ENCODE assay signal across 9 cellular contexts in the genomic region with DNA sequence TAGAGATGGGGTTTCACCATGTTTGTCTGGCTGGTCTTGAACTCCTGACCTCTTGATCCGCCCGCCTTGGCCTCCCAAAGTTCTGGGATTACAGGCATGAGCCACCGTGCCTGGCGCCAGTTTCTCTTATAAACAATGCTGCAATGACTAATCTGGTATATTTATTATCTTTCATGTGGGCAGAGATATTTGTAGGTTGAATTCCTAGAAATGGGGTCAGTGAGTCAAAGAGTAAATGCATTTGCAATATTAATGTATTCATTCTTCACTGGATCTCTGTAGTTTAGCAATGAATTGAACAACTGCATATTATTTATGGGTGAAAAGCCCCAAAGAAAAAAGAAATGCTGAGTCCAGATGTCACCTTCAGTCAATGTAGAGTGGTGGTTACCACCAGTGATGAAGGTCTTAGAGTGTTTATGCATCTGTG. TPM values are rescaled to one million over a fixed set of nuclear protein-coding genes. Genes with fewer than 3 reads are reported as not detected.
DNase-seq lines count a peak whose midpoint lies in the region; ATAC-seq and TF ChIP-seq lines count a peak whose summit lies in the region.
"Had no signal": no experiment of that assay in that cellular context is flagged by ENCODE, and none has a peak within 500 bp of the region (broad histone marks: within the 10 kb centered on the region; RNA-seq: fewer than 3 reads in every experiment).

No MANE protein-coding gene starts in this region.

- H3K4me1 Mint-ChIP-seq in CD4-positive, CD25-positive, alpha-beta regulatory T cell: peaks cover 21 to 50% (median 43%) of the 10 kb centered on the region in 4 donors
- H3K4me1 Mint-ChIP-seq in activated CD8-positive, alpha-beta T cell treated with anti-CD3 and anti-CD28 coated beads for 36 hours (ENCODE audit: low read depth): peaks cover 45% of the 10 kb centered on the region
- peaks cover 18% of the 10 kb centered on the region for H3K4me1 Mint-ChIP-seq in chondrocyte (ENCODE audit: low read depth)

- H3K9me3 Mint-ChIP-seq in CD4-positive, CD25-positive, alpha-beta regulatory T cell: peaks cover 0 to 4% (median 0%) of the 10 kb centered on the region in 7 donors
- peaks cover 2% of the 10 kb centered on the region for H3K9me3 Mint-ChIP-seq in activated CD8-positive, alpha-beta T cell treated with anti-CD3 and anti-CD28 coated beads for 36 hours
- H3K9me3 Mint-ChIP-seq in chondrocyte (ENCODE audit: low read depth): no peaks in the 10 kb centered on the region

- H3K4me3 Mint-ChIP-seq in CD4-positive, CD25-positive, alpha-beta regulatory T cell: peak overlapping the region; percentile 55 to 70 (median 58)
- peak overlapping the region; percentile 66 for H3K4me3 Mint-ChIP-seq in activated CD8-positive, alpha-beta T cell treated with anti-CD3 and anti-CD28 coated beads for 36 hours
- H3K4me3 Mint-ChIP-seq in chondrocyte (ENCODE audit: unreplicated experiment): no peak overlapping the region

- peak overlapping the region; percentile 52 for H3K27ac ChIP-seq in CD4-positive, CD25-positive, alpha-beta regulatory T cell (ENCODE audit: insufficient read depth, low read length, poor library complexity, severe bottlenecking)
- H3K27ac ChIP-seq: psoas muscle had no signal

- no peaks in the 10 kb centered on the region for H3K36me3 ChIP-seq in CD4-positive, CD25-positive, alpha-beta regulatory T cell (ENCODE audit: control insufficient read depth, insufficient read depth, low read length)

- H3K4me1 ChIP-seq in CD4-positive, CD25-positive, alpha-beta regulatory T cell (ENCODE audit: control insufficient read depth, insufficient read depth, low read length, poor library complexity, severe bottlenecking): peaks cover 42% of the 10 kb centered on the region
- H3K4me1 ChIP-seq: psoas muscle had no signal

- no peaks in the 10 kb centered on the region for H3K9me3 ChIP-seq in CD4-positive, CD25-positive, alpha-beta regulatory T cell (ENCODE audit: control insufficient read depth in 2 of 2, low read length in 2 of 2)
- H3K9me3 ChIP-seq: psoas muscle had no signal

- no peak for TF ChIP-seq CTCF in activated CD8-positive, alpha-beta T cell treated with anti-CD3 and anti-CD28 coated beads for 36 hours (IDR thresholded peaks at IDR 0.05)
- no peak for TF ChIP-seq CTCF in fibroblast of the aortic adventitia (IDR thresholded peaks at IDR 0.05; ENCODE audit: insufficient read depth, low read length)
- no peak for TF ChIP-seq CTCF in chondrocyte (IDR thresholded peaks at IDR 0.05)

- POLR2A ChIA-PET in activated CD8-positive, alpha-beta T cell treated with anti-CD3 and anti-CD28 coated beads for 36 hours (lab: Charles Lee): interaction anchor here (1.1 to 2.5 kb wide), 9 partner anchors 12 to 207 kb away, joined by 3 to 22 read pairs (median 5); a partner anchor contains a TSS

- H3K27me3 Mint-ChIP-seq in CD4-positive, CD25-positive, alpha-beta regulatory T cell: peaks cover 4% of the 10 kb centered on the region
- no peaks in the 10 kb centered on the region for H3K27me3 Mint-ChIP-seq in activated CD8-positive, alpha-beta T cell treated with anti-CD3 and anti-CD28 coated beads for 36 hours
- no peaks in the 10 kb centered on the region for H3K27me3 Mint-ChIP-seq in chondrocyte (ENCODE audit: low read depth)

- CTCF ChIA-PET in activated CD8-positive, alpha-beta T cell treated with anti-CD3 and anti-CD28 coated beads for 36 hours (lab: Charles Lee): interaction anchor here (1.0 to 8.2 kb wide), 10 partner anchors 11 to 127 kb away, joined by 3 to 112 read pairs (median 16); no protein-coding TSS in a partner anchor

- peak overlapping the region; percentile 74 for H3K4me3 ChIP-seq in CD4-positive, CD25-positive, alpha-beta regulatory T cell (ENCODE audit: low read depth, low read length)
- no peak overlapping the region for H3K4me3 ChIP-seq in fibroblast of the aortic adventitia (ENCODE audit: low read depth, low read length)
- H3K4me3 ChIP-seq: psoas muscle had no signal

- in situ Hi-C loops in ACHN (cut with HindIII; ENCODE audit: low pct_ligation_motif_present, low pct_unique_long_range_greater_than_20kb, low sequenced_read_pairs): no loop called here

- no peaks in the 10 kb centered on the region for H3K27me3 ChIP-seq in CD4-positive, CD25-positive, alpha-beta regulatory T cell (ENCODE audit: control insufficient read depth, insufficient read depth, low read length)

- peak overlapping the region; percentile 53 to 89 (median 87) for H3K27ac Mint-ChIP-seq in CD4-positive, CD25-positive, alpha-beta regulatory T cell
- H3K27ac Mint-ChIP-seq in activated CD8-positive, alpha-beta T cell treated with anti-CD3 and anti-CD28 coated beads for 36 hours: peak overlapping the region; percentile 92
- no peak overlapping the region for H3K27ac Mint-ChIP-seq in chondrocyte (ENCODE audit: unreplicated experiment)

- intact Hi-C loops in activated CD8-positive, alpha-beta T cell treated with anti-CD3 and anti-CD28 coated beads for 36 hours (cut with micrococcal nuclease): loop anchor here (2.0 kb wide), 1 partner anchor 17 kb away; no protein-coding TSS in a partner anchor

- H3K36me3 Mint-ChIP-seq in CD4-positive, CD25-positive, alpha-beta regulatory T cell: no peaks in the 10 kb centered on the region
- H3K36me3 Mint-ChIP-seq in activated CD8-positive, alpha-beta T cell treated with anti-CD3 and anti-CD28 coated beads for 36 hours (ENCODE audit: low read depth): no peaks in the 10 kb centered on the region
- H3K36me3 Mint-ChIP-seq in chondrocyte (ENCODE audit: low read depth): no peaks in the 10 kb centered on the region

- ATAC-seq in CD4-positive, CD25-positive, alpha-beta regulatory T cell (ENCODE audit: low read depth in 2 of 2): no peak
- ATAC-seq in HG03354 (IDR thresholded peaks at IDR 0.05; ENCODE audit: poor library complexity, severe bottlenecking, unreplicated experiment): peak; percentile 36
- ATAC-seq in activated CD8-positive, alpha-beta T cell treated with anti-CD3 and anti-CD28 coated beads for 36 hours: peak; percentile 26
- ATAC-seq: psoas muscle had no signal

- DNase-seq in CD4-positive, CD25-positive, alpha-beta regulatory T cell: peak in 2 of 3 donors; percentile 10 to 43
- DNase-seq in activated CD8-positive, alpha-beta T cell treated with anti-CD3 and anti-CD28 coated beads for 36 hours: peak; percentile 85
- DNase-seq in fibroblast of the aortic adventitia (ENCODE audit: low read depth) (peak; percentile 53), ACHN (no peak), chondrocyte (ENCODE audit: low spot score) (no peak), SIG-M5 treated with dmso at 0.1 percent for 504 hours (lab: John Stamatoyannopoulos, UW; ENCODE audit: unreplicated experiment) (no peak), T-helper 9 cell (no peak)
- DNase-seq: psoas muscle had no signal

RNA-seq across cellular contexts. Expression of a gene that starts 22.8 kb away (rescaled TPM):
- total RNA-seq in CD4-positive, CD25-positive, alpha-beta regulatory T cell: 6.4 TPM
- polyA plus RNA-seq in CD4-positive, CD25-positive, alpha-beta regulatory T cell: 10 to 100 TPM in 2 of 4 donors, 1 to 10 TPM in 2; 4.8 to 14.5 (median 9.3) TPM
- total RNA-seq in activated CD8-positive, alpha-beta T cell treated with anti-CD3 and anti-CD28 coated beads for 36 hours: 10 to 100 TPM; 24.3 to 25.6 TPM
- 0.33 TPM in 1 of 2 replicates, not detected in the other for total RNA-seq in fibroblast of the aortic adventitia (ENCODE audit: low replicate concordance)
- total RNA-seq in chondrocyte: not detected in 3 replicates

RNA-seq across cellular contexts. Expression of a gene that starts 52.5 kb away (rescaled TPM):
- 0.27 TPM for total RNA-seq in CD4-positive, CD25-positive, alpha-beta regulatory T cell
- polyA plus RNA-seq in CD4-positive, CD25-positive, alpha-beta regulatory T cell: 1 to 10 TPM in 2 of 4 donors, under 1 TPM in 1, not detected in 1; 0.40 to 6.5 (median 2.5) TPM
- under 1 TPM; 0.20 to 0.65 TPM for total RNA-seq in activated CD8-positive, alpha-beta T cell treated with anti-CD3 and anti-CD28 coated beads for 36 hours
- total RNA-seq in fibroblast of the aortic adventitia (ENCODE audit: low replicate concordance): 19.7 and 54.9 TPM in 2 replicates
- total RNA-seq in chondrocyte: 0.45 TPM in 1 of 3 replicates, not detected in the others

Comparison
In these comparisons a context has a peak if more than half of its experiments do, and no peak if none do; other contexts are left out.
1. ATAC-seq: peak in HG03354 (single experiment) and activated CD8-positive, alpha-beta T cell treated with anti-CD3 and anti-CD28 coated beads for 36 hours (single experiment); none in CD4-positive, CD25-positive, alpha-beta regulatory T cell (0 of 2).
2. DNase-seq: peak in CD4-positive, CD25-positive, alpha-beta regulatory T cell (2 of 3), activated CD8-positive, alpha-beta T cell treated with anti-CD3 and anti-CD28 coated beads for 36 hours (single experiment) and fibroblast of the aortic adventitia (single experiment); none in ACHN (single experiment), chondrocyte (single experiment), SIG-M5 treated with dmso at 0.1 percent for 504 hours (single experiment) and T-helper 9 cell (single experiment).
3. RNA of a gene that starts 52.5 kb away (total RNA-seq): 19.7 to 54.9 TPM in fibroblast of the aortic adventitia; 0.20 to 0.65 TPM in activated CD8-positive, alpha-beta T cell treated with anti-CD3 and anti-CD28 coated beads for 36 hours, 0.45 TPM in chondrocyte and 0.27 TPM in CD4-positive, CD25-positive, alpha-beta regulatory T cell (single experiment); every median in the first group is over 10 times any median in the second.